ENCODE assay signal across 14 cellular contexts in genomic region chr20:21106171-21106694, GRCh38. TPM values are rescaled to one million over a fixed set of nuclear protein-coding genes. Genes with fewer than 3 reads are reported as not detected.
DNase-seq lines count a peak whose midpoint lies in the region; ATAC-seq and TF ChIP-seq lines count a peak whose summit lies in the region.
"Had no signal": no experiment of that assay in that cellular context is flagged by ENCODE, and none has a peak within 500 bp of the region (broad histone marks: within the 10 kb centered on the region; RNA-seq: fewer than 3 reads in every experiment).

LINC00237 (minus strand) TSS chr20:21106358.

- peak within 1 kb of the TSS; percentile 53 for H3K4me3 ChIP-seq in HUES64 (ENCODE audit: low read length)
- peak within 1 kb of the TSS; percentile 47 for H3K4me3 ChIP-seq in psoas muscle
- H3K4me3 ChIP-seq: upper lobe of right lung had no signal

- DNase-seq in NCI-H1417 (lab: John Stamatoyannopoulos, UW) (peak in 2 of 3 experiments; percentile 27 to 29), NCI-H1417 treated with DMSO at 0.1 percent for 48 hours (lab: John Stamatoyannopoulos, UW) (no peak), glutamatergic neuron (no peak), psoas muscle (no peak), GM20000 (ENCODE audit: low spot score) (no peak)
- no peak for DNase-seq in stimulated activated CD4-positive, alpha-beta T cell treated with anti-CD3 and anti-CD28 coated beads, Interleukin-1b, Interleukin-23, amount 100 ng/mL, for 48 hours
- no peak for DNase-seq in activated CD8-positive, alpha-beta memory T cell treated with anti-CD3 and anti-CD28 coated beads, Interleukin-2, amount 10 ng/mL, durations not matched to agents 7 days and 5 days
- DNase-seq: NCI-H2227 treated with DMSO at 0.1 percent for 48 hours, upper lobe of right lung had no signal

- H3K9me3 Mint-ChIP-seq in glutamatergic neuron (ENCODE audit: unreplicated experiment), result peaks cover 1% of the 10 kb centered on the region
- no peaks in the 10 kb centered on the region for H3K9me3 Mint-ChIP-seq in activated CD8-positive, alpha-beta memory T cell treated with anti-CD3 and anti-CD28 coated beads, Interleukin-2, amount 10 ng/mL, durations not matched to agents 7 days and 5 days (ENCODE audit: low read depth)

- no peak within 1 kb of the TSS for H3K27ac ChIP-seq in HUES64 (ENCODE audit: low read depth, low read length)
- no peak within 1 kb of the TSS for H3K27ac ChIP-seq in psoas muscle
- H3K27ac ChIP-seq: 22Rv1, upper lobe of right lung had no signal

- H3K27ac Mint-ChIP-seq in glutamatergic neuron (ENCODE audit: unreplicated experiment), result no peak within 1 kb of the TSS
- H3K27ac Mint-ChIP-seq in activated CD8-positive, alpha-beta memory T cell treated with anti-CD3 and anti-CD28 coated beads, Interleukin-2, amount 10 ng/mL, durations not matched to agents 7 days and 5 days, result no peak within 1 kb of the TSS

- no peaks in the 10 kb centered on the region for H3K9me3 ChIP-seq in HUES64 (ENCODE audit: insufficient read depth, low read depth, low read length)
- H3K9me3 ChIP-seq in psoas muscle, result no peaks in the 10 kb centered on the region
- H3K9me3 ChIP-seq: upper lobe of right lung had no signal

- CTCF ChIA-PET in activated CD8-positive, alpha-beta memory T cell treated with anti-CD3 and anti-CD28 coated beads, Interleukin-2, amount 10 ng/mL, durations not matched to agents 7 days and 5 days (lab: Charles Lee), result no interaction called here

- 3% methylated on average over 38 of the region's 38 CpGs for WGBS in HUES64
- 5 to 7% (median 6%) methylated on average over 38 of the region's 38 CpGs for WGBS in psoas muscle, 3 donors

- H3K27me3 ChIP-seq in HUES64 (ENCODE audit: insufficient read depth, low read length) (peaks cover 91% of the 10 kb centered on the region), psoas muscle (ENCODE audit: insufficient read depth in 3 of 3, low read length in 2 of 3) (peaks cover 11 to 76% (median 40%) of the 10 kb centered on the region in 3 donors)

- H3K36me3 ChIP-seq in HUES64 (ENCODE audit: insufficient read depth, low read length), result no peaks in the 10 kb centered on the region
- H3K36me3 ChIP-seq in psoas muscle (ENCODE audit: insufficient read depth in 1 of 2, low read depth in 1 of 2), result no peaks in the 10 kb centered on the region
- H3K36me3 ChIP-seq: upper lobe of right lung had no signal

- TF ChIP-seq CTCF in glutamatergic neuron (IDR thresholded peaks at IDR 0.05; ENCODE audit: partially characterized antibody, unreplicated experiment) (no peak), psoas muscle (IDR thresholded peaks at IDR 0.05) (no peak), GM20000 (IDR thresholded peaks at IDR 0.05; ENCODE audit: extremely low read depth, missing control alignments) (no peak)

- peaks cover 33% of the 10 kb centered on the region for H3K27me3 Mint-ChIP-seq in glutamatergic neuron (ENCODE audit: unreplicated experiment)
- H3K27me3 Mint-ChIP-seq in activated CD8-positive, alpha-beta memory T cell treated with anti-CD3 and anti-CD28 coated beads, Interleukin-2, amount 10 ng/mL, durations not matched to agents 7 days and 5 days, result peaks cover 79% of the 10 kb centered on the region

- peaks cover 26% of the 10 kb centered on the region; the same call in 1 of the 2 replicates for H3K4me1 ChIP-seq in HUES64 (ENCODE audit: insufficient read depth, low read length)
- H3K4me1 ChIP-seq in psoas muscle, result peaks cover 27% of the 10 kb centered on the region

- peak within 1 kb of the TSS; percentile 79 for H3K4me3 Mint-ChIP-seq in glutamatergic neuron (ENCODE audit: unreplicated experiment)
- H3K4me3 Mint-ChIP-seq in activated CD8-positive, alpha-beta memory T cell treated with anti-CD3 and anti-CD28 coated beads, Interleukin-2, amount 10 ng/mL, durations not matched to agents 7 days and 5 days, result no peak within 1 kb of the TSS

- H3K9ac ChIP-seq in HUES64 (ENCODE audit: low read depth, low read length), result peak within 1 kb of the TSS; percentile 19; the same call in 1 of the 2 replicates

- intact Hi-C loops in psoas muscle (cut with DNase I), result no loop called here

- peaks cover 2% of the 10 kb centered on the region for H3K4me1 Mint-ChIP-seq in glutamatergic neuron (ENCODE audit: low read depth, unreplicated experiment)
- peaks cover 25% of the 10 kb centered on the region for H3K4me1 Mint-ChIP-seq in activated CD8-positive, alpha-beta memory T cell treated with anti-CD3 and anti-CD28 coated beads, Interleukin-2, amount 10 ng/mL, durations not matched to agents 7 days and 5 days

- ATAC-seq in psoas muscle, result no peak
- ATAC-seq in activated CD8-positive, alpha-beta memory T cell treated with anti-CD3 and anti-CD28 coated beads, Interleukin-2, amount 10 ng/mL, durations not matched to agents 7 days and 5 days, result no peak
- ATAC-seq: upper lobe of right lung had no signal

- H3K36me3 Mint-ChIP-seq in glutamatergic neuron (ENCODE audit: unreplicated experiment), result no peaks in the 10 kb centered on the region
- H3K36me3 Mint-ChIP-seq in activated CD8-positive, alpha-beta memory T cell treated with anti-CD3 and anti-CD28 coated beads, Interleukin-2, amount 10 ng/mL, durations not matched to agents 7 days and 5 days, result peaks cover 2% of the 10 kb centered on the region

RNA-seq across cellular contexts. Expression of gene LINC00237, which starts in this region (rescaled TPM):
- not detected for polyA plus RNA-seq in HUES64 (2013, experiment 1 of 2)
- not detected for polyA plus RNA-seq in HUES64 (2013, experiment 2 of 2)
- total RNA-seq in glutamatergic neuron (ENCODE audit: unreplicated experiment), result not detected
- not detected for total RNA-seq in psoas muscle
- polyA plus RNA-seq in psoas muscle, result not detected
- total RNA-seq in activated CD8-positive, alpha-beta memory T cell treated with anti-CD3 and anti-CD28 coated beads, Interleukin-2, amount 10 ng/mL, durations not matched to agents 7 days and 5 days, result under 1 TPM in 1 of 2 experiments, not detected in 1; 0.35 TPM
- total RNA-seq: kidney epithelial cell, M059J, myocyte, upper lobe of right lung had no signal

Comparison
In these comparisons a context has a peak if more than half of its experiments do, and no peak if none do; other contexts are left out.
1. DNase-seq: peak in NCI-H1417 (2 of 3); none in NCI-H1417 treated with DMSO at 0.1 percent for 48 hours (single experiment), glutamatergic neuron (single experiment), psoas muscle (0 of 2), stimulated activated CD4-positive, alpha-beta T cell treated with anti-CD3 and anti-CD28 coated beads, Interleukin-1b, Interleukin-23, amount 100 ng/mL, for 48 hours (single experiment), activated CD8-positive, alpha-beta memory T cell treated with anti-CD3 and anti-CD28 coated beads, Interleukin-2, amount 10 ng/mL, durations not matched to agents 7 days and 5 days (single experiment) and GM20000 (single experiment).